Comparison of ENCODE assay signal across 8 cellular contexts in genomic region chr19:13116282-13117175, GRCh38. TPM values are rescaled to one million over a fixed set of nuclear protein-coding genes. Genes with fewer than 3 reads are reported as not detected.
DNase-seq lines count a peak whose midpoint lies in the region; TF ChIP-seq lines count a peak whose summit lies in the region.

Gene TRMT1 (minus strand): TSS chr19:13116740. CDS start chr19:13116399, 341 bp downstream.

- peaks cover 40% of the 10 kb centered on the region for H3K4me1 Mint-ChIP-seq in activated naive CD8-positive, alpha-beta T cell (ENCODE audit: low read depth)
- H3K4me1 Mint-ChIP-seq in glutamatergic neuron (ENCODE audit: low read depth, unreplicated experiment) (peaks cover 15% of the 10 kb centered on the region), osteocyte (ENCODE audit: unreplicated experiment) (peaks cover 44% of the 10 kb centered on the region)

- H3K4me3 ChIP-seq in GM23248 = peak within 1 kb of the TSS; percentile 99
- H3K4me3 ChIP-seq in testis = peak within 1 kb of the TSS; percentile 71 to 98

- DNase-seq in Caki2 (ENCODE audit: low read depth) (peak; percentile 91), GM23248 (peak; percentile 96), NCI-H1092 treated with DMSO at 0.1 percent for 48 hours (lab: John Stamatoyannopoulos, UW) (peak; percentile 82), SKM-1 (lab: John Stamatoyannopoulos, UW; ENCODE audit: unreplicated experiment) (peak; percentile 71), glutamatergic neuron (peak; percentile 91), osteocyte (ENCODE audit: extremely low spot score, unreplicated experiment) (peak; percentile 94), testis (peak; percentile 97)

- no peaks in the 10 kb centered on the region for H3K27me3 Mint-ChIP-seq in activated naive CD8-positive, alpha-beta T cell
- H3K27me3 Mint-ChIP-seq in glutamatergic neuron (ENCODE audit: unreplicated experiment) (peaks cover 11% of the 10 kb centered on the region), osteocyte (ENCODE audit: unreplicated experiment) (no peaks in the 10 kb centered on the region)

- no peaks in the 10 kb centered on the region for H4K20me1 ChIP-seq in GM23248 (ENCODE audit: insufficient read depth)

- TF ChIP-seq CTCF in glutamatergic neuron (IDR thresholded peaks at IDR 0.05; ENCODE audit: partially characterized antibody, unreplicated experiment) = no peak
- no peak for TF ChIP-seq CTCF in osteocyte (IDR thresholded peaks at IDR 0.05)
- no peak for TF ChIP-seq CTCF in testis (IDR thresholded peaks at IDR 0.05)

- H3K4me3 Mint-ChIP-seq in activated naive CD8-positive, alpha-beta T cell = peak within 1 kb of the TSS; percentile 98
- H3K4me3 Mint-ChIP-seq in glutamatergic neuron (ENCODE audit: unreplicated experiment) = peak within 1 kb of the TSS; percentile 94
- H3K4me3 Mint-ChIP-seq in osteocyte (ENCODE audit: unreplicated experiment) = peak within 1 kb of the TSS; percentile 96

- intact Hi-C loops in testis (cut with DNase I; ENCODE audit: low total_unique reads) = loop anchor here (5.0 kb wide), 1 partner anchor 36 kb away; the partner anchor contains the start of genes IER2 and STX10

- H3K4me1 ChIP-seq in GM23248 (ENCODE audit: insufficient read depth) (peaks cover 39% of the 10 kb centered on the region), testis (peaks cover 26% of the 10 kb centered on the region)

- peaks cover 68% of the 10 kb centered on the region for H3K79me2 ChIP-seq in GM23248 (ENCODE audit: insufficient read depth)

- in situ Hi-C loops in Caki2 (cut with HindIII; ENCODE audit: low pct_unique_long_range_greater_than_20kb, low sequenced_read_pairs) (no loop called here), GM23248 (cut with MboI) (no loop called here)

- WGBS in GM23248 (ENCODE audit: low coverage in 1 of 2, low lambda C conversion rate in 2 of 2, missing lambda C conversion rate in 2 of 2), 2 experiments = 0 to 2% methylated on average over 50 to 51 of the region's 51 CpGs
- WGBS in testis, 2 donors = 0% methylated on average over 31 to 51 of the region's 51 CpGs

- peak within 1 kb of the TSS; percentile 99 for H3K4me2 ChIP-seq in GM23248 (ENCODE audit: unreplicated experiment)

- peak within 1 kb of the TSS; percentile 98 for H3K9ac ChIP-seq in GM23248

- H3K9me3 ChIP-seq in GM23248 (ENCODE audit: low read depth) = no peaks in the 10 kb centered on the region
- H3K9me3 ChIP-seq in testis = no peaks in the 10 kb centered on the region

- H3F3A ChIP-seq in GM23248 (ENCODE audit: insufficient read depth) = peaks cover 37% of the 10 kb centered on the region

- no peaks in the 10 kb centered on the region for H3K9me3 Mint-ChIP-seq in activated naive CD8-positive, alpha-beta T cell (ENCODE audit: low read depth)
- H3K9me3 Mint-ChIP-seq in glutamatergic neuron (ENCODE audit: unreplicated experiment) (peaks cover 12% of the 10 kb centered on the region), osteocyte (ENCODE audit: unreplicated experiment) (no peaks in the 10 kb centered on the region)

- TF ChIP-seq POLR2A in testis (IDR thresholded peaks at IDR 0.05) = no peak

- peaks cover 17% of the 10 kb centered on the region; the same call in 1 of the 2 replicates for H3K36me3 ChIP-seq in GM23248 (ENCODE audit: low read depth)
- H3K36me3 ChIP-seq in testis (ENCODE audit: low read depth, missing control alignments) = no peaks in the 10 kb centered on the region

- peak within 1 kb of the TSS; percentile 98 for H3K27ac Mint-ChIP-seq in activated naive CD8-positive, alpha-beta T cell
- H3K27ac Mint-ChIP-seq in glutamatergic neuron (ENCODE audit: unreplicated experiment) (peak within 1 kb of the TSS; percentile 91), osteocyte (ENCODE audit: unreplicated experiment) (peak within 1 kb of the TSS; percentile 91)

- H3K9me2 ChIP-seq in GM23248 (ENCODE audit: insufficient read depth) = no peaks in the 10 kb centered on the region

- peaks cover 2% of the 10 kb centered on the region for H3K36me3 Mint-ChIP-seq in activated naive CD8-positive, alpha-beta T cell
- no peaks in the 10 kb centered on the region for H3K36me3 Mint-ChIP-seq in glutamatergic neuron (ENCODE audit: unreplicated experiment)
- peaks cover 2% of the 10 kb centered on the region for H3K36me3 Mint-ChIP-seq in osteocyte (ENCODE audit: unreplicated experiment)

- H3K27me3 ChIP-seq in GM23248 (replicated peaks; ENCODE audit: insufficient read depth) (no peaks in the 10 kb centered on the region), testis (no peaks in the 10 kb centered on the region)

- peak within 1 kb of the TSS; percentile 82 for H2AFZ ChIP-seq in GM23248

- H3K27ac ChIP-seq in GM23248 (peak within 1 kb of the TSS; percentile 93), testis (peak within 1 kb of the TSS; percentile 1 to 55)

RNA-seq across cellular contexts. Expression of gene TRMT1, which starts in this region (rescaled TPM):
- total RNA-seq in Caki2 (2014; rRNA removed; shearing (Covaris generic); ENCODE audit: low replicate concordance) = 107 and 166 TPM in 2 replicates
- 30.4 and 33.0 TPM in 2 replicates for total RNA-seq in GM23248 (2014; rRNA removed; shearing (Covaris generic))
- polyA plus RNA-seq in GM23248 (2016; fragmentation: Nextera tagmentation; extraction: Ambion mirVana) = 27.0 and 31.8 TPM in 2 replicates
- total RNA-seq in glutamatergic neuron (ENCODE audit: unreplicated experiment) = 29.2 TPM
- 37.4 and 43.1 TPM in 2 replicates for total RNA-seq in osteocyte
- total RNA-seq in testis = 10 to 100 TPM; 44.8 to 50.0 TPM
- polyA plus RNA-seq in testis (ENCODE audit: insufficient read depth, low read depth, low replicate concordance) = 35.9 TPM

Comparison
In these comparisons a context has a peak if more than half of its experiments do, and no peak if none do; other contexts are left out.
1. Peak in every context shown above with its lines: DNase-seq, H3K4me3 ChIP-seq and H3K27ac ChIP-seq.